Comparison of ENCODE assay signal across 35 cellular contexts in the genomic region with DNA sequence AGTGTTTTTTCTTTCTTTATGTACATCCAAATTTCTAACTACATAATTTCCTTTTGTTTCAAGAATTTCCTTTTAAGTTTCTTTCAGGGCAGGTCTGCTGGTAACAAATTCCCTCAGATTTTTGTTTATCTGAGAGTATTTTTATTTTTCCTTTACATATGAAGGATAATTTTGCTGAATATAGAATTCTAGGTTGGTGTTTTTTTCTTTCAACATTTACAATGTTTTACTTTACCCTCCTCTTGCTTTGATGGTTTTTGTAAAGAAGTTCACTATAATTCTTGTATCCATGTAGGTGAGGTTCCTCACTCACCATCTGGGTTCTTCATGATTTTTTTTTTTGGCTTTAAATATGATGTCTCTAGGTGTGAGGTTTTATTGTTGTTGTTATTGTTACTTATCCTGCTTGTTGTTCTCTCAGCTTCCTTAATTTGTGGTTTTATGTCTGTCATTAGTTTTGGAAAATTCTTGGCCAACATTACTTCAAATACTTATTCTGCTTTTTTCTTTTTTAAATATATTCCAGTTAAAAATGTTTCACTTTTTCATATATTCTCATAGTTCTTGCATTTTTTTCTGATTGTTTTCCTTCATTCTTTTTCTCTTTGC.
"Had no signal": no experiment of that assay in that cellular context is flagged by ENCODE, and none has a peak within 500 bp of the region (broad histone marks: within the 10 kb centered on the region; RNA-seq: fewer than 3 reads in every experiment).

No MANE protein-coding gene starts in this region.

- DNase-seq: activated B cell treated with CpG ODN at 0.5 μM for 24 hours; activated CD4-positive, alpha-beta memory T cell treated with anti-CD3 and anti-CD28 coated beads for 36 hours; activated CD4-positive, alpha-beta T cell treated with anti-CD3 and anti-CD28 coated beads for 4 hours; activated CD4-positive, alpha-beta T cell treated with anti-CD3 and anti-CD28 coated beads, Interleukin-2, amount 10 ng/mL, durations not matched to agents 24 days and 14 days; activated CD4-positive, alpha-beta T cell treated with anti-CD3 and anti-CD28 coated beads, Interleukin-2, amount 50 U/mL, for 1 hour; activated CD4-positive, alpha-beta T cell treated with anti-CD3 and anti-CD28 coated beads, Interleukin-2, amount 50 U/mL, for 4 hours; activated CD4-positive, CD25-positive, alpha-beta regulatory T cell treated with anti-CD3 and anti-CD28 coated beads, Interleukin-2, amount 50 U/mL, for 72 hours; activated CD8-positive, alpha-beta memory T cell treated with anti-CD3 and anti-CD28 coated beads, Interleukin-2, amount 50 U/mL, for 4 hours; activated CD8-positive, alpha-beta T cell treated with anti-CD3 and anti-CD28 coated beads for 36 hours; activated effector memory CD4-positive, alpha-beta T cell treated with anti-CD3 and anti-CD28 coated beads, Interleukin-2, amount 50 U/mL, for 16 hours; activated gamma-delta T cell treated with Interleukin-2 at 50 U/mL for 16 hours; activated naive CD4-positive, alpha-beta T cell; activated naive CD4-positive, alpha-beta T cell treated with anti-CD3 and anti-CD28 coated beads for 36 hours; activated naive CD4-positive, alpha-beta T cell treated with anti-CD3 and anti-CD28 coated beads, Interleukin-2, amount 50 U/mL, for 16 hours; activated naive CD8-positive, alpha-beta T cell treated with anti-CD3 and anti-CD28 coated beads for 36 hours; activated T-cell treated with anti-CD3 and anti-CD28 coated beads for 4 hours; activated T-cell treated with anti-CD3 and anti-CD28 coated beads, Interleukin-2, amount 50 U/mL, for 1 hour; activated T-cell treated with anti-CD3 and anti-CD28 coated beads, Interleukin-2, amount 50 U/mL, for 4 hours; activated T-cell treated with anti-CD3 and anti-CD28 coated beads, Interleukin-2, amount 50 U/mL, for 72 hours; adrenal gland; amniotic stem cell; body of pancreas; brain microvascular endothelial cell; central memory CD4-positive, alpha-beta T cell; T-helper 1 cell; T-helper 2 cell; T-helper 9 cell had no signal

- FAIRE-seq: astrocyte, TTC549 had no signal

- H3K36me3 Mint-ChIP-seq: activated CD4-positive, alpha-beta memory T cell treated with anti-CD3 and anti-CD28 coated beads for 36 hours; activated naive CD4-positive, alpha-beta T cell treated with anti-CD3 and anti-CD28 coated beads, Interleukin-2, amount 50 U/mL, for 72 hours had no signal

- H3K27ac Mint-ChIP-seq: activated B cell treated with CpG ODN at 0.5 μM for 24 hours; activated CD4-positive, alpha-beta memory T cell treated with anti-CD3 and anti-CD28 coated beads for 36 hours; activated CD4-positive, alpha-beta T cell treated with anti-CD3 and anti-CD28 coated beads, Interleukin-2, amount 10 ng/mL, durations not matched to agents 24 days and 14 days; activated CD8-positive, alpha-beta T cell treated with anti-CD3 and anti-CD28 coated beads for 36 hours; activated naive CD4-positive, alpha-beta T cell treated with anti-CD3 and anti-CD28 coated beads for 36 hours; activated naive CD4-positive, alpha-beta T cell treated with anti-CD3 and anti-CD28 coated beads, Interleukin-2, amount 50 U/mL, for 72 hours; activated naive CD8-positive, alpha-beta T cell treated with anti-CD3 and anti-CD28 coated beads for 36 hours; activated T-cell treated with anti-CD3 and anti-CD28 coated beads, Interleukin-2, amount 50 U/mL, for 72 hours; activated T-helper 1 cell treated with anti-CD3 and anti-CD28 coated beads, Interleukin-12 subunit alpha, Interleukin-12 subunit beta, Interleukin-2, Interleukin-4 antibody, amounts not matched to agents 30 ng/mL and 10 ng/mL and 1 ng/mL, durations not matched to agents 14 hours and 24 hours and 36 hours; activated T-helper 17 cell treated with anti-CD3 and anti-CD28 coated beads, Interleukin-2, amount 50 U/mL, for 72 hours; T-helper 1 cell treated with Interleukin-12 subunit alpha and Interleukin-12 subunit beta and Interleukin-4 antibody, amounts not matched to agents 30 μg/mL and 1 μg/mL, for 36 hours; T-helper 2 cell treated with Interferon-gamma antibody and Interleukin-4, amounts not matched to agents 5 μg/mL and 100 μg/mL, for 36 hours had no signal

- H3K4me3 Mint-ChIP-seq: activated B cell treated with CpG ODN at 0.5 μM for 24 hours; activated CD4-positive, alpha-beta memory T cell treated with anti-CD3 and anti-CD28 coated beads for 36 hours; activated CD4-positive, alpha-beta T cell treated with anti-CD3 and anti-CD28 coated beads, Interleukin-2, amount 10 ng/mL, durations not matched to agents 24 days and 14 days; activated CD8-positive, alpha-beta T cell treated with anti-CD3 and anti-CD28 coated beads for 36 hours; activated naive CD4-positive, alpha-beta T cell treated with anti-CD3 and anti-CD28 coated beads for 36 hours; activated naive CD8-positive, alpha-beta T cell treated with anti-CD3 and anti-CD28 coated beads for 36 hours; activated T-cell treated with anti-CD3 and anti-CD28 coated beads, Interleukin-2, amount 50 U/mL, for 4 hours; activated T-cell treated with anti-CD3 and anti-CD28 coated beads, Interleukin-2, amount 50 U/mL, for 72 hours; activated T-helper 1 cell treated with anti-CD3 and anti-CD28 coated beads, Interleukin-12 subunit alpha, Interleukin-12 subunit beta, Interleukin-2, Interleukin-4 antibody, amounts not matched to agents 30 ng/mL and 10 ng/mL and 1 ng/mL, durations not matched to agents 14 hours and 24 hours and 36 hours; activated T-helper 17 cell treated with anti-CD3 and anti-CD28 coated beads, Interleukin-2, amount 50 U/mL, for 72 hours; T-helper 1 cell treated with Interleukin-12 subunit alpha and Interleukin-12 subunit beta and Interleukin-4 antibody, amounts not matched to agents 30 μg/mL and 1 μg/mL, for 36 hours; T-helper 2 cell treated with Interferon-gamma antibody and Interleukin-4, amounts not matched to agents 5 μg/mL and 100 μg/mL, for 36 hours had no signal

- ATAC-seq: activated CD8-positive, alpha-beta T cell treated with anti-CD3 and anti-CD28 coated beads for 36 hours; activated naive CD4-positive, alpha-beta T cell treated with anti-CD3 and anti-CD28 coated beads, Interleukin-2, amount 50 U/mL, for 72 hours; activated T-cell treated with anti-CD3 and anti-CD28 coated beads, Interleukin-2, amount 50 U/mL, for 4 hours; activated T-cell treated with anti-CD3 and anti-CD28 coated beads, Interleukin-2, amount 50 U/mL, for 72 hours; activated T-helper 17 cell treated with anti-CD3 and anti-CD28 coated beads, Interleukin-2, amount 50 U/mL, for 72 hours; body of pancreas had no signal

- H3K27me3 Mint-ChIP-seq: activated B cell treated with CpG ODN at 0.5 μM for 24 hours; activated T-helper 17 cell treated with anti-CD3 and anti-CD28 coated beads, Interleukin-2, amount 50 U/mL, for 72 hours had no signal

- H3K4me3 ChIP-seq: adrenal gland, body of pancreas, breast epithelium had no signal

- H3K9me3 Mint-ChIP-seq: activated CD4-positive, alpha-beta T cell treated with anti-CD3 and anti-CD28 coated beads, Interleukin-2, amount 10 ng/mL, durations not matched to agents 24 days and 14 days; activated T-helper 1 cell treated with anti-CD3 and anti-CD28 coated beads, Interleukin-12 subunit alpha, Interleukin-12 subunit beta, Interleukin-2, Interleukin-4 antibody, amounts not matched to agents 30 ng/mL and 10 ng/mL and 1 ng/mL, durations not matched to agents 14 hours and 24 hours and 36 hours; T-helper 1 cell treated with Interleukin-12 subunit alpha and Interleukin-12 subunit beta and Interleukin-4 antibody, amounts not matched to agents 30 μg/mL and 1 μg/mL, for 36 hours; T-helper 2 cell treated with Interferon-gamma antibody and Interleukin-4, amounts not matched to agents 5 μg/mL and 100 μg/mL, for 36 hours had no signal

- H3K36me3 ChIP-seq: adrenal gland, brain microvascular endothelial cell, breast epithelium had no signal

- H3K27ac ChIP-seq: adrenal gland, body of pancreas, brain microvascular endothelial cell, breast epithelium had no signal

- H3K27me3 ChIP-seq: adrenal gland, body of pancreas, brain microvascular endothelial cell, breast epithelium had no signal

- H3K4me1 Mint-ChIP-seq: activated B cell treated with CpG ODN at 0.5 μM for 24 hours; activated CD4-positive, alpha-beta T cell treated with anti-CD3 and anti-CD28 coated beads, Interleukin-2, amount 10 ng/mL, durations not matched to agents 24 days and 14 days; activated naive CD8-positive, alpha-beta T cell treated with anti-CD3 and anti-CD28 coated beads for 36 hours; activated T-helper 17 cell treated with anti-CD3 and anti-CD28 coated beads, Interleukin-2, amount 50 U/mL, for 72 hours had no signal

- H3K9me3 ChIP-seq: body of pancreas had no signal

- H3K4me1 ChIP-seq: adrenal gland, body of pancreas, breast epithelium had no signal
